In genomic region chr4:98845960-98846359, GRCh38 we compare ENCODE assay signal across 20 cellular contexts.
DNase-seq lines count a peak whose midpoint lies in the region; ATAC-seq, FAIRE-seq and TF ChIP-seq lines count a peak whose summit lies in the region.
"Had no signal": no experiment of that assay in that cellular context is flagged by ENCODE, and none has a peak within 500 bp of the region (broad histone marks: within the 10 kb centered on the region; RNA-seq: fewer than 3 reads in every experiment).

No MANE protein-coding gene starts in this region.

- H3K79me2 ChIP-seq in mammary epithelial cell (ENCODE audit: insufficient read depth, low read length) (no peaks in the 10 kb centered on the region), K562 (ENCODE audit: control insufficient read depth, insufficient read depth, low read length) (no peaks in the 10 kb centered on the region), mesendoderm (ENCODE audit: control insufficient read depth, insufficient read depth, low read length) (no peaks in the 10 kb centered on the region)

- no peak for TF ChIP-seq EP300 in K562 (IDR thresholded peaks at IDR 0.05; ENCODE audit: low read length)

- H4K5ac ChIP-seq in mesendoderm (ENCODE audit: low read length), result no peak overlapping the region

- no peak overlapping the region for H2AFZ ChIP-seq in mammary epithelial cell (ENCODE audit: low read depth, low read length)
- no peak overlapping the region for H2AFZ ChIP-seq in K562 (ENCODE audit: low read depth, low read length)

- H3K18ac ChIP-seq in mesendoderm (ENCODE audit: low read length), result no peak overlapping the region

- no peak for TF ChIP-seq RAD21 in K562 (CRISPR knock-in tag; conservative IDR thresholded peaks at IDR 0.05 in 1 of 2, IDR thresholded peaks at IDR 0.05 in 1 of 2)

- H3K4me2 ChIP-seq in mammary epithelial cell (ENCODE audit: insufficient read depth, low read depth, low read length), result no peak overlapping the region
- H3K4me2 ChIP-seq in K562 (ENCODE audit: insufficient read depth, low read length), result no peak overlapping the region
- no peak overlapping the region for H3K4me2 ChIP-seq in mesendoderm (ENCODE audit: low read length)
- H3K4me2 ChIP-seq: A549 had no signal

- H2BK120ac ChIP-seq in mesendoderm (ENCODE audit: low read depth, low read length), result no peak overlapping the region

- ATAC-seq in K562 (no peak), GM18867 (IDR thresholded peaks at IDR 0.05; ENCODE audit: unreplicated experiment) (no peak), HG03457 (IDR thresholded peaks at IDR 0.05; ENCODE audit: unreplicated experiment) (no peak), HG02885 (IDR thresholded peaks at IDR 0.05; ENCODE audit: poor library complexity, unreplicated experiment) (no peak)
- ATAC-seq: A549, HepG2 had no signal

- no peak overlapping the region for H4K8ac ChIP-seq in mesendoderm (ENCODE audit: low read depth, low read length)

- TF ChIP-seq CTCF in mammary epithelial cell (conservative IDR thresholded peaks at IDR 0.05 in 1 of 2, IDR thresholded peaks at IDR 0.05 in 1 of 2; ENCODE audit: extremely low read depth in 1 of 2, insufficient read depth in 1 of 2, low read depth in 1 of 2, low read length in 2 of 2), result no peak
- no peak for TF ChIP-seq CTCF in breast epithelium (IDR thresholded peaks at IDR 0.05)
- TF ChIP-seq CTCF in K562 (IDR thresholded peaks at IDR 0.05 in 2 of 3, conservative IDR thresholded peaks at IDR 0.05 in 1 of 3; ENCODE audit: insufficient read depth in 2 of 3, low read depth in 1 of 3, low read length in 3 of 3), result no peak

- H3K27ac ChIP-seq in mammary epithelial cell (ENCODE audit: insufficient read depth, low read depth, low read length), result no peak overlapping the region
- no peak overlapping the region for H3K27ac ChIP-seq in breast epithelium
- H3K27ac ChIP-seq in K562 (ENCODE audit: extremely low read depth, low read depth, low read length), result no peak overlapping the region
- H3K27ac ChIP-seq in mesendoderm (ENCODE audit: low read depth, low read length), result no peak overlapping the region
- H3K27ac ChIP-seq: 22Rv1, A549, C4-2B had no signal

- H3K36me3 ChIP-seq in mammary epithelial cell (ENCODE audit: insufficient read depth, low read length), result no peaks in the 10 kb centered on the region
- no peaks in the 10 kb centered on the region for H3K36me3 ChIP-seq in breast epithelium
- H3K36me3 ChIP-seq in K562 (ENCODE audit: control insufficient read depth, insufficient read depth, low read length), result no peaks in the 10 kb centered on the region
- no peaks in the 10 kb centered on the region for H3K36me3 ChIP-seq in mesendoderm (ENCODE audit: control insufficient read depth, insufficient read depth, low read length)

- no peak overlapping the region for H3K56ac ChIP-seq in mesendoderm (ENCODE audit: low read length)

- no peak for FAIRE-seq in K562 (lab: Jason Lieb, UNC)
- FAIRE-seq: A549, GM12892, GM19239, HepG2 had no signal

- intact Hi-C loops in mammary epithelial cell (cut with micrococcal nuclease), result no loop called here
- intact Hi-C loops in breast epithelium (cut with DNase I; ENCODE audit: low total_unique reads), result no loop called here
- intact Hi-C loops in K562 (cut with micrococcal nuclease), result no loop called here

- H3K9me3 ChIP-seq in mammary epithelial cell (replicated peaks; ENCODE audit: insufficient read depth, low read length) (no peaks in the 10 kb centered on the region), breast epithelium (peaks cover 0 to 13% of the 10 kb centered on the region in 2 donors), K562 (replicated peaks; ENCODE audit: control insufficient read depth, insufficient read depth, low read depth, low read length) (peaks cover 5% of the 10 kb centered on the region; the same call in 1 of the 2 replicates)
- H3K9me3 ChIP-seq: A549 had no signal

- POLR2A ChIA-PET in K562 (lab: Yijun Ruan, JAX), result no interaction called here

- no peak overlapping the region for H3K9ac ChIP-seq in mammary epithelial cell (ENCODE audit: insufficient read depth, low read length)
- no peak overlapping the region for H3K9ac ChIP-seq in K562 (ENCODE audit: insufficient read depth in 1 of 2, low read depth in 2 of 2, low read length in 2 of 2)
- no peak overlapping the region for H3K9ac ChIP-seq in mesendoderm (ENCODE audit: low read length)

- no peaks in the 10 kb centered on the region for H3K4me1 ChIP-seq in mammary epithelial cell (ENCODE audit: insufficient read depth, low read length)
- H3K4me1 ChIP-seq in breast epithelium, result no peaks in the 10 kb centered on the region
- H3K4me1 ChIP-seq in K562 (replicated peaks in 1 of 2; ENCODE audit: control insufficient read depth in 2 of 2, insufficient read depth in 2 of 2, low read length in 2 of 2), result no peaks in the 10 kb centered on the region
- H3K4me1 ChIP-seq in mesendoderm (ENCODE audit: control insufficient read depth, low read depth, low read length), result no peaks in the 10 kb centered on the region
- H3K4me1 ChIP-seq: A549 had no signal

- dilution Hi-C loops in mammary epithelial cell (cut with HindIII; ENCODE audit: low sequenced_read_pairs), result no loop called here

- no peak overlapping the region for H3K23ac ChIP-seq in mesendoderm (ENCODE audit: low read length)

- H3K4me3 ChIP-seq in mammary epithelial cell (replicated peaks in 1 of 3; ENCODE audit: insufficient read depth in 1 of 3, low read depth in 2 of 3, low read length in 3 of 3) (no peak overlapping the region), breast epithelium (no peak overlapping the region), K562 (no peak overlapping the region), mesendoderm (ENCODE audit: low read length) (no peak overlapping the region)
- H3K4me3 ChIP-seq: A549 had no signal

- no peak overlapping the region for H3K4ac ChIP-seq in mesendoderm (ENCODE audit: low read depth, low read length)

- no peaks in the 10 kb centered on the region for H4K20me1 ChIP-seq in mammary epithelial cell (ENCODE audit: insufficient read depth, low read length)
- no peaks in the 10 kb centered on the region for H4K20me1 ChIP-seq in K562 (replicated peaks; ENCODE audit: control insufficient read depth, insufficient read depth, low read length)

- CTCF ChIA-PET in mammary epithelial cell (lab: Charles Lee; ENCODE audit: low non-redundant PET) (no interaction called here), K562 (lab: Yijun Ruan, JAX; ENCODE audit: low intra/inter-chr PET ratio) (no interaction called here)

- in situ Hi-C loops in mammary epithelial cell (cut with MboI; ENCODE audit: low sequenced_read_pairs in 2 of 2) (no loop called here), K562 (cut with MboI) (no loop called here)

- H2AK5ac ChIP-seq in mesendoderm (ENCODE audit: low read length), result no peak overlapping the region

- no TSS peak for BruUV-seq in mammary epithelial cell (replicated peaks; lab: Mats Ljungman, UMichigan)
- BruUV-seq in K562 (replicated peaks; lab: Mats Ljungman, UMichigan), result no TSS peak

- no peak overlapping the region for H2BK15ac ChIP-seq in mesendoderm (replicated peaks; ENCODE audit: low read depth)

- no peak for TF ChIP-seq POLR2A in breast epithelium (IDR thresholded peaks at IDR 0.05)
- TF ChIP-seq POLR2A in K562 (conservative IDR thresholded peaks at IDR 0.05), result no peak

- H3K79me1 ChIP-seq in mesendoderm (ENCODE audit: low read length), result no peaks in the 10 kb centered on the region

- H3K27me3 ChIP-seq in mammary epithelial cell (ENCODE audit: insufficient read depth, low read length), result no peaks in the 10 kb centered on the region
- H3K27me3 ChIP-seq in breast epithelium, result no peaks in the 10 kb centered on the region
- no peaks in the 10 kb centered on the region for H3K27me3 ChIP-seq in K562 (ENCODE audit: control insufficient read depth in 2 of 2, insufficient read depth in 2 of 2, low read length in 2 of 2)
- no peaks in the 10 kb centered on the region for H3K27me3 ChIP-seq in mesendoderm (ENCODE audit: insufficient read depth, low read length, poor library complexity)

- DNase-seq in mammary epithelial cell, result peak; percentile 2
- no peak for DNase-seq in breast epithelium (ENCODE audit: low spot score in 2 of 2)
- DNase-seq in K562 (ENCODE audit: extremely low read depth in 1 of 4, low spot score in 3 of 4), result no peak
- DNase-seq in mesendoderm, result peak; percentile 41
- DNase-seq: AML-193; CD4-positive, alpha-beta T cell; DMS153; DMS79; GDM1; H9; KG1 had no signal

- H2BK5ac ChIP-seq in mesendoderm (ENCODE audit: low read length), result no peak overlapping the region

- H3K9me1 ChIP-seq in K562 (ENCODE audit: control insufficient read depth, insufficient read depth, low read length), result no peaks in the 10 kb centered on the region

TF ChIP-seq in K562, 482 proteins besides CTCF, POLR2A, EP300 and RAD21 (continues in another document):
- TF ChIP-seq KLF10 (CRISPR knock-in tag; IDR thresholded peaks at IDR 0.05), result no peak
- TF ChIP-seq, protein P1, sequence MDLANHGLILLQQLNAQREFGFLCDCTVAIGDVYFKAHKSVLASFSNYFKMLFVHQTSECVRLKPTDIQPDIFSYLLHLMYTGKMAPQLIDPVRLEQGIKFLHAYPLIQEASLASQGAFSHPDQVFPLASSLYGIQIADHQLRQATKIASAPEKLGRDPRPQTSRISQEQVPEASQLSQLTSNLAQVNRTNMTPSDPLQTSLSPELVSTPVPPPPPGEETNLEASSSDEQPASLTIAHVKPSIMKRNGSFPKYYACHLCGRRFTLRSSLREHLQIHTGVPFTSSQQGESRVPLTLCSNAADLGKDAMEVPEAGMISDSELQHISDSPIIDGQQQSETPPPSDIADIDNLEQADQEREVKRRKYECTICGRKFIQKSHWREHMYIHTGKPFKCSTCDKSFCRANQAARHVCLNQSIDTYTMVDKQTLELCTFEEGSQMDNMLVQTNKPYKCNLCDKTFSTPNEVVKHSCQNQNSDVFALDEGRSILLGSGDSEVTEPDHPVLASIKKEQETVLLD (IDR thresholded peaks at IDR 0.05), result no peak

Comparison
In these comparisons a context has a peak if more than half of its experiments do, and no peak if none do; other contexts are left out.
1. DNase-seq: peak in mammary epithelial cell (single experiment) and mesendoderm (single experiment); none in breast epithelium (0 of 2) and K562 (0 of 4).